In genomic region chrX:56751071-56751470, GRCh38 we compare ENCODE assay signal across 16 cellular contexts.
"Had no signal": no experiment of that assay in that cellular context is flagged by ENCODE, and none has a peak within 500 bp of the region (broad histone marks: within the 10 kb centered on the region; RNA-seq: fewer than 3 reads in every experiment).

No MANE protein-coding gene starts in this region.

- H3K4me3 Mint-ChIP-seq: activated B cell treated with CpG ODN at 0.5 μM for 24 hours; activated CD4-positive, alpha-beta T cell treated with anti-CD3 and anti-CD28 coated beads, Interleukin-2, amount 10 ng/mL, durations not matched to agents 24 days and 14 days; nephron progenitor cell; T-helper 1 cell treated with Interleukin-12 subunit alpha and Interleukin-12 subunit beta and Interleukin-4 antibody, amounts not matched to agents 30 μg/mL and 1 μg/mL, for 36 hours had no signal

- H3K4me1 Mint-ChIP-seq: nephron progenitor cell had no signal

- H3K27me3 Mint-ChIP-seq: activated B cell treated with CpG ODN at 0.5 μM for 24 hours; activated CD4-positive, alpha-beta T cell treated with anti-CD3 and anti-CD28 coated beads, Interleukin-2, amount 10 ng/mL, durations not matched to agents 24 days and 14 days had no signal

- H3K9me3 Mint-ChIP-seq: activated B cell treated with CpG ODN at 0.5 μM for 24 hours; activated CD4-positive, alpha-beta T cell treated with anti-CD3 and anti-CD28 coated beads, Interleukin-2, amount 10 ng/mL, durations not matched to agents 24 days and 14 days; activated T-helper 2 cell treated with anti-CD3 and anti-CD28 coated beads, Interferon-gamma antibody, Interleukin-2, Interleukin-4, amounts not matched to agents 10 μg/mL and 5 μg/mL and 100 μg/mL, durations not matched to agents 14 hours and 24 hours and 36 hours; T-helper 1 cell treated with Interleukin-12 subunit alpha and Interleukin-12 subunit beta and Interleukin-4 antibody, amounts not matched to agents 30 μg/mL and 1 μg/mL, for 36 hours had no signal

- H3K27ac Mint-ChIP-seq: activated B cell treated with CpG ODN at 0.5 μM for 24 hours; activated CD4-positive, alpha-beta T cell treated with anti-CD3 and anti-CD28 coated beads, Interleukin-2, amount 10 ng/mL, durations not matched to agents 24 days and 14 days; activated T-helper 2 cell treated with anti-CD3 and anti-CD28 coated beads, Interferon-gamma antibody, Interleukin-2, Interleukin-4, amounts not matched to agents 10 μg/mL and 5 μg/mL and 100 μg/mL, durations not matched to agents 14 hours and 24 hours and 36 hours; nephron progenitor cell; T-helper 1 cell treated with Interleukin-12 subunit alpha and Interleukin-12 subunit beta and Interleukin-4 antibody, amounts not matched to agents 30 μg/mL and 1 μg/mL, for 36 hours had no signal

- ATAC-seq: foreskin keratinocyte had no signal

- DNase-seq: activated B cell treated with CpG ODN at 0.5 μM for 24 hours; activated CD4-positive, alpha-beta T cell treated with anti-CD3 and anti-CD28 coated beads, Interleukin-2, amount 10 ng/mL, durations not matched to agents 24 days and 14 days; activated naive CD4-positive, alpha-beta T cell treated with anti-CD3 and anti-CD28 coated beads, Interleukin-2, amount 50 U/mL, for 16 hours; amniotic stem cell; foreskin keratinocyte; left ventricle myocardium inferior; mesendoderm; nephron progenitor cell; sigmoid colon; stimulated activated CD4-positive, alpha-beta T cell treated with anti-CD3 and anti-CD28 coated beads, Interleukin-12 subunit alpha, Interleukin-12 subunit beta, amount 100 ng/mL, for 4 hours; stimulated activated CD4-positive, alpha-beta T cell treated with anti-CD3 and anti-CD28 coated beads, Interleukin-4, amount 100 ng/mL, for 1 hour; stimulated activated CD8-positive, alpha-beta memory T cell treated with anti-CD3 and anti-CD28 coated beads, Interleukin-4, amount 100 ng/mL, for 48 hours; stomach; uterus had no signal
